8 cellular contexts compared by ENCODE assay signal in genomic region chr9:134396825-134397224, GRCh38.
DNase-seq lines count a peak whose midpoint lies in the region; ATAC-seq and TF ChIP-seq lines count a peak whose summit lies in the region.

No MANE protein-coding gene starts in this region.

- peak; percentile 21 to 53 for ATAC-seq in activated naive CD4-positive, alpha-beta T cell treated with anti-CD3 and anti-CD28 coated beads, Interleukin-2, amount 50 U/mL, for 72 hours
- ATAC-seq in omental fat pad (ENCODE audit: low FRiP score) (peak; percentile 17), HG02885 (IDR thresholded peaks at IDR 0.05; ENCODE audit: poor library complexity, unreplicated experiment) (no peak), HG03520 (IDR thresholded peaks at IDR 0.05; ENCODE audit: unreplicated experiment) (no peak)

- DNase-seq in CMK (ENCODE audit: low read depth) (peak; percentile 66), T follicular helper cell (ENCODE audit: low read depth) (peak; percentile 38), omental fat pad (ENCODE audit: low spot score) (no peak), T1000 (lab: John Stamatoyannopoulos, UW) (no peak), NOMO-1 (lab: John Stamatoyannopoulos, UW; ENCODE audit: unreplicated experiment in 2 of 2) (no peak)
- peak in 1 of 2 donors; percentile 66 for DNase-seq in activated naive CD4-positive, alpha-beta T cell treated with anti-CD3 and anti-CD28 coated beads, Interleukin-2, amount 50 U/mL, for 72 hours (ENCODE audit: low spot score in 2 of 2)

- peak overlapping the region; percentile 44 to 48 for H3K27ac Mint-ChIP-seq in activated naive CD4-positive, alpha-beta T cell treated with anti-CD3 and anti-CD28 coated beads, Interleukin-2, amount 50 U/mL, for 72 hours

- no peak for TF ChIP-seq CTCF in omental fat pad (IDR thresholded peaks at IDR 0.05)

- peaks cover 6 to 11% of the 10 kb centered on the region in 2 donors for H3K9me3 Mint-ChIP-seq in activated naive CD4-positive, alpha-beta T cell treated with anti-CD3 and anti-CD28 coated beads, Interleukin-2, amount 50 U/mL, for 72 hours

- H3K36me3 Mint-ChIP-seq in activated naive CD4-positive, alpha-beta T cell treated with anti-CD3 and anti-CD28 coated beads, Interleukin-2, amount 50 U/mL, for 72 hours, result peaks cover 16 to 25% of the 10 kb centered on the region in 2 donors

Comparison
In these comparisons a context has a peak if more than half of its experiments do, and no peak if none do; other contexts are left out.
1. DNase-seq: peak in CMK (single experiment) and T follicular helper cell (single experiment); none in omental fat pad (single experiment), T1000 (single experiment) and NOMO-1 (0 of 2).
2. ATAC-seq: peak in activated naive CD4-positive, alpha-beta T cell treated with anti-CD3 and anti-CD28 coated beads, Interleukin-2, amount 50 U/mL, for 72 hours (2 of 2) and omental fat pad (single experiment); none in HG02885 (single experiment) and HG03520 (single experiment).